16 cellular contexts compared by ENCODE assay signal in genomic region chr21:39208624-39209333, GRCh38. TPM values are rescaled to one million over a fixed set of nuclear protein-coding genes. Genes with fewer than 3 reads are reported as not detected.
DNase-seq lines count a peak whose midpoint lies in the region; ATAC-seq, FAIRE-seq and TF ChIP-seq lines count a peak whose summit lies in the region.
"Had no signal": no experiment of that assay in that cellular context is flagged by ENCODE, and none has a peak within 500 bp of the region (broad histone marks: within the 10 kb centered on the region; RNA-seq: fewer than 3 reads in every experiment).

No MANE protein-coding gene starts in this region.

- no peak overlapping the region for H3K4me3 ChIP-seq in mesenchymal stem cell (ENCODE audit: insufficient read depth in 1 of 2, low read depth in 1 of 2, low read length in 2 of 2)
- H3K4me3 ChIP-seq: psoas muscle had no signal

- no peak overlapping the region for H3K4me2 ChIP-seq in mesenchymal stem cell (ENCODE audit: low read length, poor library complexity, severe bottlenecking)

- H2BK12ac ChIP-seq in mesenchymal stem cell (ENCODE audit: low read length in 2 of 2) = no peak overlapping the region

- H4K91ac ChIP-seq in mesenchymal stem cell (ENCODE audit: low read length) = no peak overlapping the region

- no peaks in the 10 kb centered on the region for H3K27me3 Mint-ChIP-seq in stimulated activated naive CD8-positive, alpha-beta T cell treated with anti-CD3 and anti-CD28 coated beads, Interleukin-15, Interleukin-2, amounts not matched to agents 100 ng/mL and 50 ng/mL, for 24 hours
- H3K27me3 Mint-ChIP-seq in stimulated activated naive CD8-positive, alpha-beta T cell treated with anti-CD3 and anti-CD28 coated beads, Interleukin-15, amount 100 ng/mL, for 72 hours = no peaks in the 10 kb centered on the region

- H3K27ac Mint-ChIP-seq in stimulated activated naive CD8-positive, alpha-beta T cell treated with anti-CD3 and anti-CD28 coated beads, Interleukin-15, Interleukin-2, amounts not matched to agents 100 ng/mL and 50 ng/mL, for 24 hours = peak overlapping the region; percentile 72
- peak overlapping the region in 1 of 2 donors; percentile 8 for H3K27ac Mint-ChIP-seq in stimulated activated naive CD8-positive, alpha-beta T cell treated with anti-CD3 and anti-CD28 coated beads, Interleukin-15, amount 100 ng/mL, for 72 hours

- H3K14ac ChIP-seq in mesenchymal stem cell (ENCODE audit: low read length in 2 of 2) = no peak overlapping the region

- H2BK5ac ChIP-seq in mesenchymal stem cell (ENCODE audit: low read depth, low read length, poor library complexity, severe bottlenecking) = no peak overlapping the region

- H3K4me1 Mint-ChIP-seq in stimulated activated naive CD8-positive, alpha-beta T cell treated with anti-CD3 and anti-CD28 coated beads, Interleukin-15, Interleukin-2, amounts not matched to agents 100 ng/mL and 50 ng/mL, for 24 hours (ENCODE audit: low read depth) = peaks cover 27% of the 10 kb centered on the region
- H3K4me1 Mint-ChIP-seq in stimulated activated naive CD8-positive, alpha-beta T cell treated with anti-CD3 and anti-CD28 coated beads, Interleukin-15, amount 100 ng/mL, for 72 hours = peaks cover 30% of the 10 kb centered on the region

- no peak overlapping the region for H2BK120ac ChIP-seq in mesenchymal stem cell (ENCODE audit: low read depth, low read length)

- peaks cover 59% of the 10 kb centered on the region for H3K36me3 Mint-ChIP-seq in stimulated activated naive CD8-positive, alpha-beta T cell treated with anti-CD3 and anti-CD28 coated beads, Interleukin-15, Interleukin-2, amounts not matched to agents 100 ng/mL and 50 ng/mL, for 24 hours (ENCODE audit: low read depth)

- no peak for TF ChIP-seq POLR2A in GM12892 (IDR thresholded peaks at IDR 0.05; ENCODE audit: low read depth, low read length)

- no peak for FAIRE-seq in GM12892 (lab: Jason Lieb, UNC)
- FAIRE-seq in RCC 7860 (lab: Jason Lieb, UNC) = no peak
- FAIRE-seq: GM18507 had no signal

- no peak for DNase-seq in stimulated activated naive CD8-positive, alpha-beta T cell treated with anti-CD3 and anti-CD28 coated beads, Interleukin-15, amount 100 ng/mL, for 72 hours
- DNase-seq in amniotic epithelial cell (ENCODE audit: low read depth) (peak; percentile 62), mesenchymal stem cell (peak; percentile 14), GM12892 (ENCODE audit: insufficient read length) (no peak), RCC 7860 (ENCODE audit: low spot score) (no peak), NCI-H2081 treated with DMSO at 0.1 percent for 48 hours (lab: John Stamatoyannopoulos, UW) (no peak), DMS153 (lab: John Stamatoyannopoulos, UW) (no peak)
- DNase-seq: activated effector memory CD4-positive, alpha-beta T cell treated with anti-CD3 and anti-CD28 coated beads, Interleukin-2, amount 50 U/mL, for 16 hours; AML-193; H7; hypothalamus; psoas muscle had no signal

- no peak overlapping the region for H2AFZ ChIP-seq in mesenchymal stem cell (ENCODE audit: low read depth, low read length)

- peak overlapping the region in 1 of 2 experiments; percentile 21 for H3K18ac ChIP-seq in mesenchymal stem cell (ENCODE audit: low read depth in 1 of 2, low read length in 2 of 2)

- H3K23ac ChIP-seq in mesenchymal stem cell (ENCODE audit: low read length in 2 of 2) = no peak overlapping the region

- H3K4ac ChIP-seq in mesenchymal stem cell (ENCODE audit: low read depth in 1 of 2, low read length in 2 of 2) = no peak overlapping the region

- H4K8ac ChIP-seq in mesenchymal stem cell (ENCODE audit: low read length) = peak overlapping the region; percentile 41

- H3K9me3 Mint-ChIP-seq in stimulated activated naive CD8-positive, alpha-beta T cell treated with anti-CD3 and anti-CD28 coated beads, Interleukin-15, Interleukin-2, amounts not matched to agents 100 ng/mL and 50 ng/mL, for 24 hours = no peaks in the 10 kb centered on the region
- no peaks in the 10 kb centered on the region for H3K9me3 Mint-ChIP-seq in stimulated activated naive CD8-positive, alpha-beta T cell treated with anti-CD3 and anti-CD28 coated beads, Interleukin-15, amount 100 ng/mL, for 72 hours

- peaks cover 16 to 90% of the 10 kb centered on the region in 2 experiments for H3K36me3 ChIP-seq in mesenchymal stem cell (ENCODE audit: control insufficient read depth in 1 of 2, insufficient read depth in 2 of 2, low read depth in 1 of 2, low read length in 2 of 2)

- H3K27me3 ChIP-seq in mesenchymal stem cell (ENCODE audit: control insufficient read depth in 1 of 2, insufficient read depth in 1 of 2, low read length in 2 of 2) = no peaks in the 10 kb centered on the region

- no peak overlapping the region for H2BK15ac ChIP-seq in mesenchymal stem cell (ENCODE audit: low read depth, poor library complexity, severe bottlenecking)

- H3K9me3 ChIP-seq in mesenchymal stem cell (ENCODE audit: control insufficient read depth, low read length) = no peaks in the 10 kb centered on the region
- H3K9me3 ChIP-seq: psoas muscle had no signal

- H3K4me1 ChIP-seq in mesenchymal stem cell (ENCODE audit: control insufficient read depth, insufficient read depth, low read depth, low read length) = no peaks in the 10 kb centered on the region
- H3K4me1 ChIP-seq: psoas muscle had no signal

- no peak overlapping the region for H2AK5ac ChIP-seq in mesenchymal stem cell (ENCODE audit: low read length, severe bottlenecking)

- no peak overlapping the region for H3K9ac ChIP-seq in mesenchymal stem cell (ENCODE audit: low read length)

- WGBS in mesenchymal stem cell = 89% methylated on average over 6 of the region's 6 CpGs

- H3K27ac ChIP-seq in mesenchymal stem cell (ENCODE audit: low read length, poor library complexity, severe bottlenecking) = no peak overlapping the region
- H3K27ac ChIP-seq: epithelial cell of prostate, psoas muscle had no signal

- ATAC-seq in stimulated activated naive CD8-positive, alpha-beta T cell treated with anti-CD3 and anti-CD28 coated beads, Interleukin-15, amount 100 ng/mL, for 72 hours = no peak
- ATAC-seq: activated CD4-positive, CD25-positive, alpha-beta regulatory T cell treated with anti-CD3 and anti-CD28 coated beads, Interleukin-2, amount 50 U/mL, for 24 hours; psoas muscle had no signal

- H3K79me1 ChIP-seq in mesenchymal stem cell (replicated peaks; ENCODE audit: low read length, poor library complexity, severe bottlenecking) = peaks cover 9% of the 10 kb centered on the region

- H3K4me3 Mint-ChIP-seq in stimulated activated naive CD8-positive, alpha-beta T cell treated with anti-CD3 and anti-CD28 coated beads, Interleukin-15, Interleukin-2, amounts not matched to agents 100 ng/mL and 50 ng/mL, for 24 hours = no peak overlapping the region
- no peak overlapping the region for H3K4me3 Mint-ChIP-seq in stimulated activated naive CD8-positive, alpha-beta T cell treated with anti-CD3 and anti-CD28 coated beads, Interleukin-15, amount 100 ng/mL, for 72 hours

RNA-seq across cellular contexts. Expression of gene PSMG1, which starts 25.5 kb away (rescaled TPM):
- 93.2 TPM for polyA plus RNA-seq in mesenchymal stem cell (2013, experiment 1 of 2)
- 96.5 TPM for polyA plus RNA-seq in mesenchymal stem cell (2013, experiment 2 of 2)
- polyA plus RNA-seq in GM12892 (2012; ENCODE audit: missing spikeins) = 124 TPM

Comparison
In these comparisons a context has a peak if more than half of its experiments do, and no peak if none do; other contexts are left out.
1. DNase-seq: peak in amniotic epithelial cell (single experiment) and mesenchymal stem cell (single experiment); none in stimulated activated naive CD8-positive, alpha-beta T cell treated with anti-CD3 and anti-CD28 coated beads, Interleukin-15, amount 100 ng/mL, for 72 hours (0 of 2), GM12892 (single experiment), RCC 7860 (single experiment), NCI-H2081 treated with DMSO at 0.1 percent for 48 hours (single experiment) and DMS153 (single experiment).